ENCODE assay signal across 15 cellular contexts in genomic region chr6:56804996-56805395, GRCh38.
DNase-seq lines count a peak whose midpoint lies in the region; ATAC-seq and TF ChIP-seq lines count a peak whose summit lies in the region.
"Had no signal": no experiment of that assay in that cellular context is flagged by ENCODE, and none has a peak within 500 bp of the region (broad histone marks: within the 10 kb centered on the region; RNA-seq: fewer than 3 reads in every experiment).

No MANE protein-coding gene starts in this region.

- peaks cover 73% of the 10 kb centered on the region for H3K4me1 ChIP-seq in adipocyte (ENCODE audit: control insufficient read depth, insufficient read depth, low read length)
- peaks cover 2 to 37% (median 28%) of the 10 kb centered on the region in 5 donors for H3K4me1 ChIP-seq in subcutaneous abdominal adipose tissue (ENCODE audit: control insufficient read depth in 5 of 5, insufficient read depth in 5 of 5, low read length in 5 of 5)

- no peaks in the 10 kb centered on the region for H3K36me3 ChIP-seq in adipocyte (ENCODE audit: control insufficient read depth, insufficient read depth, low read length, severe bottlenecking)
- no peaks in the 10 kb centered on the region for H3K36me3 ChIP-seq in subcutaneous abdominal adipose tissue (ENCODE audit: control insufficient read depth in 5 of 5, insufficient read depth in 5 of 5, low read length in 5 of 5)
- H3K36me3 ChIP-seq: ascending aorta had no signal

- intact Hi-C loops in sciatic nerve (cut with DNase I), result no loop called here

- H3K4me3 ChIP-seq in adipocyte (ENCODE audit: low read length) (no peak overlapping the region), fibroblast of villous mesenchyme (ENCODE audit: low read depth, low read length) (no peak overlapping the region), subcutaneous abdominal adipose tissue (ENCODE audit: low read depth in 1 of 5, low read length in 5 of 5) (no peak overlapping the region)
- H3K4me3 ChIP-seq: ascending aorta, PC-9, smooth muscle cell had no signal

- TF ChIP-seq CTCF in fibroblast of villous mesenchyme (IDR thresholded peaks at IDR 0.05; ENCODE audit: insufficient read depth, low read depth, low read length), result no peak

- H3K9ac ChIP-seq in adipocyte (ENCODE audit: low read length) (no peak overlapping the region), subcutaneous abdominal adipose tissue (ENCODE audit: low read length in 5 of 5) (peak overlapping the region in 1 of 5 donors; percentile 39)

- H3K9me3 ChIP-seq in adipocyte (ENCODE audit: control insufficient read depth, low read length) (no peaks in the 10 kb centered on the region), subcutaneous abdominal adipose tissue (ENCODE audit: control insufficient read depth in 5 of 5, low read length in 5 of 5) (no peaks in the 10 kb centered on the region)
- H3K9me3 ChIP-seq: ascending aorta had no signal

- peak overlapping the region; percentile 95 for H3K27ac ChIP-seq in subcutaneous abdominal adipose tissue (ENCODE audit: low read depth, low read length)
- H3K27ac ChIP-seq: 22Rv1, ascending aorta, PC-9 had no signal

- ATAC-seq in GM21447 (IDR thresholded peaks at IDR 0.05; ENCODE audit: unreplicated experiment) (no peak), sciatic nerve (no peak)
- ATAC-seq: HepG2 had no signal

- no peaks in the 10 kb centered on the region for H3K27me3 ChIP-seq in adipocyte (replicated peaks; ENCODE audit: control insufficient read depth, insufficient read depth, low read length)
- H3K27me3 ChIP-seq in subcutaneous abdominal adipose tissue (ENCODE audit: control insufficient read depth in 5 of 5, insufficient read depth in 4 of 5, low read length in 5 of 5), result no peaks in the 10 kb centered on the region
- H3K27me3 ChIP-seq: ascending aorta had no signal

- peak; percentile 50 for DNase-seq in DMS 273 (lab: John Stamatoyannopoulos, UW; ENCODE audit: unreplicated experiment)
- DNase-seq in DMS 273 treated with DMSO at 0.1 percent for 48 hours (lab: John Stamatoyannopoulos, UW), result no peak
- DNase-seq in adipocyte (ENCODE audit: low read depth), result peak; percentile 60
- peak; percentile 66 for DNase-seq in fibroblast of villous mesenchyme (ENCODE audit: low read depth)
- no peak for DNase-seq in pons (ENCODE audit: low spot score)
- DNase-seq in sciatic nerve (ENCODE audit: low spot score), result no peak
- DNase-seq: DMS53, NCI-H2081 had no signal

Comparison
In these comparisons a context has a peak if more than half of its experiments do, and no peak if none do; other contexts are left out.
1. DNase-seq: peak in DMS 273 (single experiment), adipocyte (single experiment) and fibroblast of villous mesenchyme (single experiment); none in DMS 273 treated with DMSO at 0.1 percent for 48 hours (single experiment), pons (single experiment) and sciatic nerve (single experiment).